Comparison of ENCODE assay signal across 1 cellular context in genomic region chr11:77066229-77067023, GRCh38.
TF ChIP-seq lines count a peak whose summit lies in the region.

CAPN5 (plus strand) TSS chr11:77066971; CDS start chr11:77084887, 17,916 bp downstream.

TF ChIP-seq in K562, 482 proteins besides CTCF, POLR2A, EP300 and RAD21 (continued from another document and continues in another):
- TF ChIP-seq RBM17 (IDR thresholded peaks at IDR 0.05; ENCODE audit: borderline replicate concordance, low read depth, low read length) (no peak), CREB5 (CRISPR knock-in tag; IDR thresholded peaks at IDR 0.05) (no peak), HDAC1 (IDR thresholded peaks at IDR 0.05) (no peak), TCF3 (CRISPR knock-in tag; IDR thresholded peaks at IDR 0.05) (no peak; the same call in 1 of the 2 replicates), GTF2F1 (IDR thresholded peaks at IDR 0.05; ENCODE audit: low read depth, low read length) (no peak), U2AF1 (optimal IDR thresholded peaks at IDR 0.05; ENCODE audit: low read depth, low read length) (no peak), ZBTB12 (CRISPR knock-in tag; IDR thresholded peaks at IDR 0.05) (no peak), CHD2 (IDR thresholded peaks at IDR 0.05; ENCODE audit: low read depth, low read length) (no peak), HNRNPLL (IDR thresholded peaks at IDR 0.05; ENCODE audit: low read depth, low read length, poor library complexity, severe bottlenecking) (no peak), SAP30 (IDR thresholded peaks at IDR 0.05; ENCODE audit: borderline replicate concordance, insufficient read depth, low read depth, low read length, poor library complexity, severe bottlenecking) (no peak), ZFX (CRISPR knock-in tag; IDR thresholded peaks at IDR 0.05) (peak; percentile 75), ZBTB26 (CRISPR knock-in tag; IDR thresholded peaks at IDR 0.05) (no peak), ZNF232 (CRISPR knock-in tag; IDR thresholded peaks at IDR 0.05) (no peak), CBX2 (IDR thresholded peaks at IDR 0.05; ENCODE audit: insufficient read depth, low read length, poor library complexity, severe bottlenecking) (no peak), ZNF764 (CRISPR knock-in tag; IDR thresholded peaks at IDR 0.05; ENCODE audit: low read depth) (no peak), PBX2 (CRISPR knock-in tag; IDR thresholded peaks at IDR 0.05; ENCODE audit: low read depth) (no peak), PBX2 (tag; conservative IDR thresholded peaks at IDR 0.05; ENCODE audit: low read depth) (no peak), SAFB (IDR thresholded peaks at IDR 0.05; ENCODE audit: borderline replicate concordance, low read depth, low read length) (no peak), GTF2E2 (tag; IDR thresholded peaks at IDR 0.05) (no peak), ZNF217 (CRISPR knock-in tag; IDR thresholded peaks at IDR 0.05) (no peak), SIRT6 (IDR thresholded peaks at IDR 0.05; ENCODE audit: low read depth, low read length) (no peak), MBD2 (IDR thresholded peaks at IDR 0.05; ENCODE audit: borderline replicate concordance, low read depth) (no peak), KDM2B (CRISPR knock-in tag; IDR thresholded peaks at IDR 0.05) (no peak), HSF4 (CRISPR knock-in tag; IDR thresholded peaks at IDR 0.05; ENCODE audit: borderline replicate concordance) (no peak), SMC3 (conservative IDR thresholded peaks at IDR 0.05; ENCODE audit: insufficient read depth, low read depth, low read length) (no peak), ARID3A (IDR thresholded peaks at IDR 0.05; ENCODE audit: borderline replicate concordance, low read depth, low read length) (no peak), NEUROD1 (IDR thresholded peaks at IDR 0.05; ENCODE audit: borderline replicate concordance, low read depth, low read length, partially characterized antibody) (no peak), ZNF586 (CRISPR knock-in tag; conservative IDR thresholded peaks at IDR 0.05) (no peak), ETV1 (tag; conservative IDR thresholded peaks at IDR 0.05; ENCODE audit: low read depth) (no peak), ETV5 (CRISPR knock-in tag; IDR thresholded peaks at IDR 0.05; ENCODE audit: low read depth) (peak; percentile 27; the same call in 1 of the 2 replicates), FIP1L1 (IDR thresholded peaks at IDR 0.05; ENCODE audit: low read depth, low read length, poor library complexity, severe bottlenecking) (peak; percentile 53), ZNF124 (CRISPR knock-in tag; IDR thresholded peaks at IDR 0.05) (no peak), BRD9 (IDR thresholded peaks at IDR 0.05; ENCODE audit: low read depth, partially characterized antibody) (no peak), ZFP30 (CRISPR knock-in tag; IDR thresholded peaks at IDR 0.05; ENCODE audit: borderline replicate concordance) (no peak), TCFL5 (CRISPR knock-in tag; conservative IDR thresholded peaks at IDR 0.05) (no peak), GATAD2A (IDR thresholded peaks at IDR 0.05) (no peak), HIVEP1 (CRISPR knock-in tag; IDR thresholded peaks at IDR 0.05) (no peak), MAFK (IDR thresholded peaks at IDR 0.05; ENCODE audit: low read length) (no peak), POLR2AphosphoS2 (IDR thresholded peaks at IDR 0.05; ENCODE audit: low read length) (no peak), ZNF717 (CRISPR knock-in tag; IDR thresholded peaks at IDR 0.05) (no peak), ZNF780A (CRISPR knock-in tag; IDR thresholded peaks at IDR 0.05) (no peak), POLR3G (IDR thresholded peaks at IDR 0.05; ENCODE audit: extremely low read depth, insufficient read length, insufficient replicate concordance) (no peak)
- TF ChIP-seq, protein P1, sequence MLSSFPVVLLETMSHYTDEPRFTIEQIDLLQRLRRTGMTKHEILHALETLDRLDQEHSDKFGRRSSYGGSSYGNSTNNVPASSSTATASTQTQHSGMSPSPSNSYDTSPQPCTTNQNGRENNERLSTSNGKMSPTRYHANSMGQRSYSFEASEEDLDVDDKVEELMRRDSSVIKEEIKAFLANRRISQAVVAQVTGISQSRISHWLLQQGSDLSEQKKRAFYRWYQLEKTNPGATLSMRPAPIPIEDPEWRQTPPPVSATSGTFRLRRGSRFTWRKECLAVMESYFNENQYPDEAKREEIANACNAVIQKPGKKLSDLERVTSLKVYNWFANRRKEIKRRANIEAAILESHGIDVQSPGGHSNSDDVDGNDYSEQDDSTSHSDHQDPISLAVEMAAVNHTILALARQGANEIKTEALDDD (IDR thresholded peaks at IDR 0.05): no peak
- TF ChIP-seq, protein P2, sequence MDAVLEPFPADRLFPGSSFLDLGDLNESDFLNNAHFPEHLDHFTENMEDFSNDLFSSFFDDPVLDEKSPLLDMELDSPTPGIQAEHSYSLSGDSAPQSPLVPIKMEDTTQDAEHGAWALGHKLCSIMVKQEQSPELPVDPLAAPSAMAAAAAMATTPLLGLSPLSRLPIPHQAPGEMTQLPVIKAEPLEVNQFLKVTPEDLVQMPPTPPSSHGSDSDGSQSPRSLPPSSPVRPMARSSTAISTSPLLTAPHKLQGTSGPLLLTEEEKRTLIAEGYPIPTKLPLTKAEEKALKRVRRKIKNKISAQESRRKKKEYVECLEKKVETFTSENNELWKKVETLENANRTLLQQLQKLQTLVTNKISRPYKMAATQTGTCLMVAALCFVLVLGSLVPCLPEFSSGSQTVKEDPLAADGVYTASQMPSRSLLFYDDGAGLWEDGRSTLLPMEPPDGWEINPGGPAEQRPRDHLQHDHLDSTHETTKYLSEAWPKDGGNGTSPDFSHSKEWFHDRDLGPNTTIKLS (IDR thresholded peaks at IDR 0.05; ENCODE audit: borderline replicate concordance, low read depth): 0 out of 2 replicates have a peak, but pooled peaks have one; percentile 20
- TF ChIP-seq, protein P3, sequence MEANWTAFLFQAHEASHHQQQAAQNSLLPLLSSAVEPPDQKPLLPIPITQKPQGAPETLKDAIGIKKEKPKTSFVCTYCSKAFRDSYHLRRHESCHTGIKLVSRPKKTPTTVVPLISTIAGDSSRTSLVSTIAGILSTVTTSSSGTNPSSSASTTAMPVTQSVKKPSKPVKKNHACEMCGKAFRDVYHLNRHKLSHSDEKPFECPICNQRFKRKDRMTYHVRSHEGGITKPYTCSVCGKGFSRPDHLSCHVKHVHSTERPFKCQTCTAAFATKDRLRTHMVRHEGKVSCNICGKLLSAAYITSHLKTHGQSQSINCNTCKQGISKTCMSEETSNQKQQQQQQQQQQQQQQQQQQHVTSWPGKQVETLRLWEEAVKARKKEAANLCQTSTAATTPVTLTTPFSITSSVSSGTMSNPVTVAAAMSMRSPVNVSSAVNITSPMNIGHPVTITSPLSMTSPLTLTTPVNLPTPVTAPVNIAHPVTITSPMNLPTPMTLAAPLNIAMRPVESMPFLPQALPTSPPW (CRISPR knock-in tag; IDR thresholded peaks at IDR 0.05): no peak; the same call in 1 of the 2 replicates
- TF ChIP-seq, protein P4, sequence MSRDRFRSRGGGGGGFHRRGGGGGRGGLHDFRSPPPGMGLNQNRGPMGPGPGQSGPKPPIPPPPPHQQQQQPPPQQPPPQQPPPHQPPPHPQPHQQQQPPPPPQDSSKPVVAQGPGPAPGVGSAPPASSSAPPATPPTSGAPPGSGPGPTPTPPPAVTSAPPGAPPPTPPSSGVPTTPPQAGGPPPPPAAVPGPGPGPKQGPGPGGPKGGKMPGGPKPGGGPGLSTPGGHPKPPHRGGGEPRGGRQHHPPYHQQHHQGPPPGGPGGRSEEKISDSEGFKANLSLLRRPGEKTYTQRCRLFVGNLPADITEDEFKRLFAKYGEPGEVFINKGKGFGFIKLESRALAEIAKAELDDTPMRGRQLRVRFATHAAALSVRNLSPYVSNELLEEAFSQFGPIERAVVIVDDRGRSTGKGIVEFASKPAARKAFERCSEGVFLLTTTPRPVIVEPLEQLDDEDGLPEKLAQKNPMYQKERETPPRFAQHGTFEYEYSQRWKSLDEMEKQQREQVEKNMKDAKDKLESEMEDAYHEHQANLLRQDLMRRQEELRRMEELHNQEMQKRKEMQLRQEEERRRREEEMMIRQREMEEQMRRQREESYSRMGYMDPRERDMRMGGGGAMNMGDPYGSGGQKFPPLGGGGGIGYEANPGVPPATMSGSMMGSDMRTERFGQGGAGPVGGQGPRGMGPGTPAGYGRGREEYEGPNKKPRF (IDR thresholded peaks at IDR 0.05; ENCODE audit: low read depth, low read length): no peak
- TF ChIP-seq, protein P5, sequence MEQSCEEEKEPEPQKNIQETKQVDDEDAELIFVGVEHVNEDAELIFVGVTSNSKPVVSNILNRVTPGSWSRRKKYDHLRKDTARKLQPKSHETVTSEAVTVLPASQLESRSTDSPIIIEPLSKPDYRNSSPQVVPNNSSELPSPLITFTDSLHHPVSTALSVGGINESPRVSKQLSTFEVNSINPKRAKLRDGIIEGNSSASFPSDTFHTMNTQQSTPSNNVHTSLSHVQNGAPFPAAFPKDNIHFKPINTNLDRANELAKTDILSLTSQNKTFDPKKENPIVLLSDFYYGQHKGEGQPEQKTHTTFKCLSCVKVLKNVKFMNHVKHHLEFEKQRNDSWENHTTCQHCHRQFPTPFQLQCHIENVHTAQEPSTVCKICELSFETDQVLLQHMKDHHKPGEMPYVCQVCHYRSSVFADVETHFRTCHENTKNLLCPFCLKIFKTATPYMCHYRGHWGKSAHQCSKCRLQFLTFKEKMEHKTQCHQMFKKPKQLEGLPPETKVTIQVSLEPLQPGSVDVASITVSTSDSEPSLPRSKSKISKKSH (CRISPR knock-in tag; IDR thresholded peaks at IDR 0.05): no peak
